ENCODE assay signal across 12 cellular contexts in genomic region chr19:50433201-50434180, GRCh38. TPM values are rescaled to one million over a fixed set of nuclear protein-coding genes. Genes with fewer than 3 reads are reported as not detected.
DNase-seq lines count a peak whose midpoint lies in the region; ATAC-seq, FAIRE-seq and TF ChIP-seq lines count a peak whose summit lies in the region.
"Had no signal": no experiment of that assay in that cellular context is flagged by ENCODE, and none has a peak within 500 bp of the region (broad histone marks: within the 10 kb centered on the region; RNA-seq: fewer than 3 reads in every experiment).

No MANE protein-coding gene starts in this region.

- H3K9ac ChIP-seq in BLaER1 treated with 17β-estradiol and CSF1 and Interleukin-3, amounts not matched to agents 10 nM and 100 nM, result peak overlapping the region in 10 of 11 experiments; percentile 73 to 87 (median 82); a peak in 18 of 22 replicates
- H3K9ac ChIP-seq in H9 (ENCODE audit: extremely low read depth, insufficient read length, low read length), result no peak overlapping the region

- H3K27ac ChIP-seq in BLaER1 treated with 17β-estradiol and CSF1 and Interleukin-3, amounts not matched to agents 10 nM and 100 nM, result peak overlapping the region in 10 of 11 experiments; percentile 23 to 89 (median 82); a peak in 18 of 22 replicates
- H3K27ac ChIP-seq in H9 (ENCODE audit: insufficient read length, low read depth, low read length), result no peak overlapping the region
- H3K27ac ChIP-seq in aorta (ENCODE audit: low read depth in 1 of 2, low read length in 2 of 2), result no peak overlapping the region
- H3K27ac ChIP-seq: stomach had no signal

- no peak for FAIRE-seq in D721Med (lab: Jason Lieb, UNC)

- H3K79me2 ChIP-seq in H9 (ENCODE audit: insufficient read depth, low read length), result no peaks in the 10 kb centered on the region

- peaks cover 26 to 33% of the 10 kb centered on the region in 2 experiments for H3K4me1 Mint-ChIP-seq in H9
- peaks cover 13% of the 10 kb centered on the region for H3K4me1 Mint-ChIP-seq in activated naive CD8-positive, alpha-beta T cell treated with anti-CD3 and anti-CD28 coated beads for 36 hours

- no peak overlapping the region for H3K23ac ChIP-seq in H9 (ENCODE audit: insufficient read length, low read depth, low read length)

- no peak for ATAC-seq in aorta (ENCODE audit: low FRiP score)

- no peak overlapping the region for H3K56ac ChIP-seq in H9 (ENCODE audit: insufficient read length, low read depth, low read length)

- H3K27me3 Mint-ChIP-seq in H9 (ENCODE audit: low read depth), result peaks cover 9% of the 10 kb centered on the region
- peaks cover 34% of the 10 kb centered on the region for H3K27me3 Mint-ChIP-seq in activated naive CD8-positive, alpha-beta T cell treated with anti-CD3 and anti-CD28 coated beads for 36 hours

- H3K79me1 ChIP-seq in H9 (ENCODE audit: insufficient read depth, low read depth, low read length, poor library complexity, severe bottlenecking), result no peaks in the 10 kb centered on the region

- peaks cover 0 to 2% (median 0%) of the 10 kb centered on the region in 3 experiments; a peak in 2 of 7 replicates for H3K36me3 Mint-ChIP-seq in H9 (ENCODE audit: insufficient read depth in 1 of 3, low read depth in 3 of 3)
- no peaks in the 10 kb centered on the region for H3K36me3 Mint-ChIP-seq in activated naive CD8-positive, alpha-beta T cell treated with anti-CD3 and anti-CD28 coated beads for 36 hours

- no peak overlapping the region for H2BK20ac ChIP-seq in H9 (ENCODE audit: low read depth, low read length, poor library complexity, severe bottlenecking)

- H3K27me3 ChIP-seq in BLaER1 treated with 17β-estradiol and CSF1 and Interleukin-3, amounts not matched to agents 10 nM and 100 nM, result peaks cover 0 to 23% (median 0%) of the 10 kb centered on the region in 11 experiments; a peak in 3 of 22 replicates
- no peaks in the 10 kb centered on the region for H3K27me3 ChIP-seq in H9 (ENCODE audit: insufficient read depth, low read length)
- no peaks in the 10 kb centered on the region for H3K27me3 ChIP-seq in aorta (ENCODE audit: control insufficient read depth in 1 of 2, insufficient read depth in 2 of 2, low read length in 1 of 2)

- intact Hi-C loops in aorta (cut with DNase I), result no loop called here

- no peak overlapping the region for H2AK5ac ChIP-seq in H9 (ENCODE audit: insufficient read length, low read length)

- H3K4ac ChIP-seq in H9 (ENCODE audit: low read depth, low read length), result no peak overlapping the region

- peaks cover 49 to 81% (median 75%) of the 10 kb centered on the region in 10 experiments for H3K4me1 ChIP-seq in BLaER1 treated with 17β-estradiol and CSF1 and Interleukin-3, amounts not matched to agents 10 nM and 100 nM
- H3K4me1 ChIP-seq in H9 (ENCODE audit: insufficient read depth, low read length) (peaks cover 3% of the 10 kb centered on the region; the same call in 1 of the 2 replicates), aorta (ENCODE audit: control insufficient read depth in 1 of 2, insufficient read depth in 2 of 2, low read length in 2 of 2) (no peaks in the 10 kb centered on the region)

- H2AFZ ChIP-seq in H9 (ENCODE audit: low read length), result no peak overlapping the region

- no peak overlapping the region for H2BK12ac ChIP-seq in H9 (ENCODE audit: insufficient read length, low read depth, low read length)

- H3K36me3 ChIP-seq in BLaER1 treated with 17β-estradiol and CSF1 and Interleukin-3, amounts not matched to agents 10 nM and 100 nM, result peaks cover 0 to 7% (median 0%) of the 10 kb centered on the region in 11 experiments; a peak in 1 of 22 replicates
- H3K36me3 ChIP-seq in aorta (ENCODE audit: control insufficient read depth in 1 of 2, insufficient read depth in 2 of 2, low read length in 1 of 2), result no peaks in the 10 kb centered on the region
- H3K36me3 ChIP-seq: stomach had no signal

- peak overlapping the region in 9 of 10 experiments; percentile 33 to 77 (median 66); a peak in 14 of 20 replicates for H3K4me3 ChIP-seq in BLaER1 treated with 17β-estradiol and CSF1 and Interleukin-3, amounts not matched to agents 10 nM and 100 nM
- H3K4me3 ChIP-seq in aorta (ENCODE audit: low read length in 2 of 2), result no peak overlapping the region

- no peaks in the 10 kb centered on the region for H3K9me3 ChIP-seq in BLaER1 treated with 17β-estradiol and CSF1 and Interleukin-3, amounts not matched to agents 10 nM and 100 nM (replicated peaks in 1 of 11)
- H3K9me3 ChIP-seq in H9 (ENCODE audit: control insufficient read depth, low read depth, low read length), result no peaks in the 10 kb centered on the region
- no peaks in the 10 kb centered on the region for H3K9me3 ChIP-seq in aorta (ENCODE audit: control insufficient read depth, low read length)
- H3K9me3 ChIP-seq: stomach had no signal

- H3K14ac ChIP-seq in H9 (ENCODE audit: insufficient read depth, low read length), result no peak overlapping the region

- H4K91ac ChIP-seq in H9 (ENCODE audit: insufficient read length, low read depth, low read length), result no peak overlapping the region

- H3K4me2 ChIP-seq in BLaER1 treated with 17β-estradiol and CSF1 and Interleukin-3, amounts not matched to agents 10 nM and 100 nM, result peak overlapping the region; percentile 82 to 99 (median 98)
- no peak overlapping the region for H3K4me2 ChIP-seq in H9 (ENCODE audit: insufficient read depth, insufficient read length, low read length)

- H3K27ac Mint-ChIP-seq in H9, result peak overlapping the region in 2 of 3 experiments; percentile 77 to 97; a peak in 3 of 7 replicates
- no peak overlapping the region for H3K27ac Mint-ChIP-seq in activated naive CD8-positive, alpha-beta T cell treated with anti-CD3 and anti-CD28 coated beads for 36 hours

- H4K20me1 ChIP-seq in BLaER1 treated with 17β-estradiol and CSF1 and Interleukin-3, amounts not matched to agents 10 nM and 100 nM, result peaks cover 0 to 8% (median 0%) of the 10 kb centered on the region in 11 experiments; a peak in 2 of 22 replicates
- no peaks in the 10 kb centered on the region for H4K20me1 ChIP-seq in H9 (ENCODE audit: control insufficient read depth, insufficient read depth, insufficient read length)

- DNase-seq in H9, result no peak
- no peak for DNase-seq in activated naive CD8-positive, alpha-beta T cell treated with anti-CD3 and anti-CD28 coated beads for 36 hours
- DNase-seq in myocyte (ENCODE audit: low read depth), result peak; percentile 33
- DNase-seq in aorta, result no peak
- no peak for DNase-seq in D721Med (ENCODE audit: insufficient read length, low spot score)
- DNase-seq in foreskin melanocyte, result no peak
- DNase-seq in NCI-H526 (lab: John Stamatoyannopoulos, UW), result no peak
- DNase-seq: retina; stimulated activated CD4-positive, alpha-beta T cell treated with anti-CD3 and anti-CD28 coated beads, Interleukin-4, amount 100 ng/mL, for 4 hours had no signal

- H4K8ac ChIP-seq in H9 (replicated peaks; ENCODE audit: insufficient read length, low read depth, low read length), result no peak overlapping the region

- no peaks in the 10 kb centered on the region; a peak in 1 of 5 replicates for H3K9me3 Mint-ChIP-seq in H9
- H3K9me3 Mint-ChIP-seq in activated naive CD8-positive, alpha-beta T cell treated with anti-CD3 and anti-CD28 coated beads for 36 hours, result no peaks in the 10 kb centered on the region

- H3K18ac ChIP-seq in H9 (ENCODE audit: insufficient read length, low read depth, low read length), result no peak overlapping the region

- H2BK15ac ChIP-seq in H9 (ENCODE audit: low read depth, low read length), result no peak overlapping the region

- WGBS in H9 (ENCODE audit: extremely low coverage, insufficient read length, low lambda C conversion rate), result no CpG with 5 or more reads among the region's 19 CpGs
- 64 to 68% methylated on average over 19 of the region's 19 CpGs for whole genome bisulfite sequencing in aorta, 2 donors

- no peak overlapping the region for H2BK5ac ChIP-seq in H9 (ENCODE audit: insufficient read length, low read length)

- H3T11ph ChIP-seq in H9 (ENCODE audit: low read length), result no peak overlapping the region

- H2BK120ac ChIP-seq in H9 (ENCODE audit: low read depth, low read length, poor library complexity, severe bottlenecking), result no peak overlapping the region

- peaks cover 12% of the 10 kb centered on the region for H3K23me2 ChIP-seq in H9 (ENCODE audit: insufficient read length, low read depth, low read length, poor library complexity, severe bottlenecking)

- H3K4me3 Mint-ChIP-seq in H9, result peak overlapping the region; percentile 74 to 80
- H3K4me3 Mint-ChIP-seq in activated naive CD8-positive, alpha-beta T cell treated with anti-CD3 and anti-CD28 coated beads for 36 hours, result peak overlapping the region; percentile 16

- H4K5ac ChIP-seq in H9 (ENCODE audit: insufficient read length, low read depth, low read length), result no peak overlapping the region

- no peak for TF ChIP-seq CTCF in H9 (conservative IDR thresholded peaks at IDR 0.05)
- no peak for TF ChIP-seq CTCF in D721Med (IDR thresholded peaks at IDR 0.05; ENCODE audit: insufficient read depth, missing control alignments)

RNA-seq across cellular contexts. Expression of gene MYBPC2, which starts 0.8 kb away (rescaled TPM):
- total RNA-seq in H9 (2021), result 3.8 and 4.9 TPM in 2 replicates
- total RNA-seq in activated naive CD8-positive, alpha-beta T cell treated with anti-CD3 and anti-CD28 coated beads for 36 hours, result under 1 TPM; 0.12 to 0.45 TPM
- total RNA-seq in myocyte, result 65.8 and 124 TPM in 2 replicates
- 10.1 TPM for polyA plus RNA-seq in myocyte (2012)
- total RNA-seq in aorta, result not detected
- polyA plus RNA-seq in aorta, result under 1 TPM in 1 of 2 donors, not detected in 1; 0.03 TPM
- total RNA-seq: stomach had no signal
- polyA plus RNA-seq: BJ had no signal

RNA-seq across cellular contexts. Expression of gene SPIB, which starts 14.8 kb away (rescaled TPM):
- 30.2 and 33.3 TPM in 2 replicates for total RNA-seq in H9 (2021)
- total RNA-seq in activated naive CD8-positive, alpha-beta T cell treated with anti-CD3 and anti-CD28 coated beads for 36 hours, result 1 to 10 TPM; 1.6 TPM
- total RNA-seq in myocyte, result 0.73 and 2.4 TPM in 2 replicates
- 0.16 TPM for polyA plus RNA-seq in myocyte (2012)
- total RNA-seq in aorta, result under 1 TPM; 0.48 to 0.62 TPM
- 1 to 10 TPM in 1 of 2 donors, under 1 TPM in 1; 0.05 to 5.1 TPM for polyA plus RNA-seq in aorta
- polyA plus RNA-seq: BJ had no signal

RNA-seq across cellular contexts. Expression of gene EMC10, which starts 42.8 kb away (rescaled TPM):
- 109 and 110 TPM in 2 replicates for total RNA-seq in H9 (2021)
- 10 to 100 TPM; 49.7 to 50.1 TPM for total RNA-seq in activated naive CD8-positive, alpha-beta T cell treated with anti-CD3 and anti-CD28 coated beads for 36 hours
- total RNA-seq in myocyte, result 207 and 210 TPM in 2 replicates
- polyA plus RNA-seq in myocyte (2012), result 162 TPM
- 10 to 100 TPM; 79.6 to 86.5 TPM for total RNA-seq in aorta
- polyA plus RNA-seq in aorta, result 100 to 1,000 TPM in 1 of 2 donors, 10 to 100 TPM in 1; 65.2 to 111 TPM

RNA-seq across cellular contexts. Expression of gene GARIN5A, which starts 43.2 kb away (rescaled TPM):
- total RNA-seq in H9 (2021), result 9.5 and 10.5 TPM in 2 replicates
- total RNA-seq in activated naive CD8-positive, alpha-beta T cell treated with anti-CD3 and anti-CD28 coated beads for 36 hours, result under 1 TPM; 0.52 to 0.90 TPM
- total RNA-seq in myocyte, result 1.5 and 3.0 TPM in 2 replicates
- 1.9 TPM for polyA plus RNA-seq in myocyte (2012)
- not detected for total RNA-seq in aorta
- polyA plus RNA-seq in aorta, result not detected

RNA-seq across cellular contexts. Expression of gene POLD1, which starts 49.3 kb away (rescaled TPM):
- 165 and 178 TPM in 2 replicates for total RNA-seq in H9 (2021)
- total RNA-seq in activated naive CD8-positive, alpha-beta T cell treated with anti-CD3 and anti-CD28 coated beads for 36 hours, result 100 to 1,000 TPM; 191 to 196 TPM
- total RNA-seq in myocyte, result 22.0 and 26.3 TPM in 2 replicates
- polyA plus RNA-seq in myocyte (2012), result 14.9 TPM
- total RNA-seq in aorta, result 10 to 100 TPM; 13.2 to 26.9 TPM
- 10 to 100 TPM in 1 of 2 donors, 1 to 10 TPM in 1; 5.4 to 27.7 TPM for polyA plus RNA-seq in aorta

Comparison
In these comparisons a context has a peak if more than half of its experiments do, and no peak if none do; other contexts are left out.
1. H3K27ac ChIP-seq: peak in BLaER1 treated with 17β-estradiol and CSF1 and Interleukin-3, amounts not matched to agents 10 nM and 100 nM (10 of 11); none in H9 (single experiment) and aorta (0 of 2).
2. H3K4me3 ChIP-seq: peak in BLaER1 treated with 17β-estradiol and CSF1 and Interleukin-3, amounts not matched to agents 10 nM and 100 nM (9 of 10); none in aorta (0 of 2).
3. RNA of gene MYBPC2, which starts 0.8 kb away (total RNA-seq): 65.8 to 124 TPM in myocyte; 3.8 to 4.9 TPM in H9, 0.12 to 0.45 TPM in activated naive CD8-positive, alpha-beta T cell treated with anti-CD3 and anti-CD28 coated beads for 36 hours and not detected in aorta; every median in the first group is over 10 times any median in the second.